In genomic region chr15:41558400-41559238, GRCh38 we compare ENCODE assay signal across 1 cellular context.
TF ChIP-seq lines count a peak whose summit lies in the region.

TSS of gene TYRO3 (plus strand) at chr15:41559212. CDS start at chr15:41559258, 46 bp downstream.

TF ChIP-seq in HepG2, 621 proteins besides CTCF, POLR2A, EP300 and RAD21 (continued from another document and continues in another):
- no peak for TF ChIP-seq TRAFD1 (CRISPR knock-in tag; IDR thresholded peaks at IDR 0.05; ENCODE audit: borderline replicate concordance)
- TF ChIP-seq FOXC1 (CRISPR knock-in tag; IDR thresholded peaks at IDR 0.05; ENCODE audit: borderline replicate concordance), result no peak
- peak; percentile 94 for TF ChIP-seq ZNF263 (CRISPR knock-in tag; IDR thresholded peaks at IDR 0.05)
- no peak for TF ChIP-seq ZNF564 (CRISPR knock-in tag; IDR thresholded peaks at IDR 0.05)
- no peak for TF ChIP-seq KDM6A (CRISPR knock-in tag; IDR thresholded peaks at IDR 0.05; ENCODE audit: low read depth)
- TF ChIP-seq ZZZ3 (CRISPR knock-in tag; IDR thresholded peaks at IDR 0.05; ENCODE audit: borderline replicate concordance), result no peak
- TF ChIP-seq TBL1XR1 (IDR thresholded peaks at IDR 0.05; ENCODE audit: borderline replicate concordance, low read length, partially characterized antibody), result no peak
- peak; percentile 38; the same call in 1 of the 2 replicates for TF ChIP-seq PATZ1 (CRISPR knock-in tag; IDR thresholded peaks at IDR 0.05)
- no peak for TF ChIP-seq CHCHD3 (CRISPR knock-in tag; IDR thresholded peaks at IDR 0.05)
- TF ChIP-seq ZNF414 (CRISPR knock-in tag; IDR thresholded peaks at IDR 0.05), result no peak
- no peak for TF ChIP-seq DNMT1 (CRISPR knock-in tag; IDR thresholded peaks at IDR 0.05)
- no peak for TF ChIP-seq ELF4 (CRISPR knock-in tag; IDR thresholded peaks at IDR 0.05; ENCODE audit: borderline replicate concordance)
- no peak for TF ChIP-seq KDM5A (IDR thresholded peaks at IDR 0.05; ENCODE audit: borderline replicate concordance, low read length)
- TF ChIP-seq ZNF33B (CRISPR knock-in tag; IDR thresholded peaks at IDR 0.05), result no peak
- no peak for TF ChIP-seq KLF15 (CRISPR knock-in tag; IDR thresholded peaks at IDR 0.05; ENCODE audit: borderline replicate concordance)
- TF ChIP-seq ZNF816 (CRISPR knock-in tag; IDR thresholded peaks at IDR 0.05; ENCODE audit: borderline replicate concordance), result no peak
- no peak for TF ChIP-seq HNRNPK (IDR thresholded peaks at IDR 0.05; ENCODE audit: low read depth, low read length, poor library complexity, severe bottlenecking)
- no peak for TF ChIP-seq ETS1 (CRISPR knock-in tag; IDR thresholded peaks at IDR 0.05)
- no peak for TF ChIP-seq POLR2AphosphoS5 (IDR thresholded peaks at IDR 0.05; ENCODE audit: low read depth, low read length)
- TF ChIP-seq GLI4 (CRISPR knock-in tag; IDR thresholded peaks at IDR 0.05; ENCODE audit: borderline replicate concordance), result no peak
- no peak for TF ChIP-seq ZNF407 (CRISPR knock-in tag; IDR thresholded peaks at IDR 0.05; ENCODE audit: not compliant biosample characterization)
- no peak for TF ChIP-seq ZNF510 (CRISPR knock-in tag; IDR thresholded peaks at IDR 0.05; ENCODE audit: low read depth)
- TF ChIP-seq ELF3 (CRISPR knock-in tag; IDR thresholded peaks at IDR 0.05), result no peak
- TF ChIP-seq PCBP2 (optimal IDR thresholded peaks at IDR 0.05; ENCODE audit: low read depth, low read length, poor library complexity, severe bottlenecking), result no peak
- TF ChIP-seq ZKSCAN1 (IDR thresholded peaks at IDR 0.05; ENCODE audit: low read length), result no peak
- no peak for TF ChIP-seq ZMAT5 (CRISPR knock-in tag; IDR thresholded peaks at IDR 0.05; ENCODE audit: borderline replicate concordance, low read depth)
- TF ChIP-seq NR2F6 (IDR thresholded peaks at IDR 0.05), result no peak
- no peak for TF ChIP-seq NR2F6 (CRISPR knock-in tag; IDR thresholded peaks at IDR 0.05)
- TF ChIP-seq NFAT5 (CRISPR knock-in tag; IDR thresholded peaks at IDR 0.05), result no peak
- no peak for TF ChIP-seq ZSCAN30 (CRISPR knock-in tag; IDR thresholded peaks at IDR 0.05)
- TF ChIP-seq ZBTB21 (CRISPR knock-in tag; IDR thresholded peaks at IDR 0.05), result no peak
- no peak for TF ChIP-seq HDAC2 (CRISPR knock-in tag; IDR thresholded peaks at IDR 0.05)
- TF ChIP-seq BCL3 (CRISPR knock-in tag; IDR thresholded peaks at IDR 0.05), result no peak
- no peak for TF ChIP-seq MXD4 (CRISPR knock-in tag; IDR thresholded peaks at IDR 0.05)
- no peak for TF ChIP-seq ZNF746 (CRISPR knock-in tag; IDR thresholded peaks at IDR 0.05)
- TF ChIP-seq ZNF501 (CRISPR knock-in tag; IDR thresholded peaks at IDR 0.05), result no peak
- no peak for TF ChIP-seq ZNF761 (CRISPR knock-in tag; conservative IDR thresholded peaks at IDR 0.05)
- no peak for TF ChIP-seq ZBTB42 (CRISPR knock-in tag; IDR thresholded peaks at IDR 0.05)
- TF ChIP-seq GATAD1 (CRISPR knock-in tag; IDR thresholded peaks at IDR 0.05), result no peak
- no peak for TF ChIP-seq ZNF235 (CRISPR knock-in tag; IDR thresholded peaks at IDR 0.05; ENCODE audit: borderline replicate concordance)
- no peak for TF ChIP-seq MED8 (CRISPR knock-in tag; IDR thresholded peaks at IDR 0.05; ENCODE audit: insufficient replicate concordance)
- TF ChIP-seq ZBTB34 (CRISPR knock-in tag; IDR thresholded peaks at IDR 0.05), result no peak
